32 cellular contexts compared by ENCODE assay signal in the genomic region with DNA sequence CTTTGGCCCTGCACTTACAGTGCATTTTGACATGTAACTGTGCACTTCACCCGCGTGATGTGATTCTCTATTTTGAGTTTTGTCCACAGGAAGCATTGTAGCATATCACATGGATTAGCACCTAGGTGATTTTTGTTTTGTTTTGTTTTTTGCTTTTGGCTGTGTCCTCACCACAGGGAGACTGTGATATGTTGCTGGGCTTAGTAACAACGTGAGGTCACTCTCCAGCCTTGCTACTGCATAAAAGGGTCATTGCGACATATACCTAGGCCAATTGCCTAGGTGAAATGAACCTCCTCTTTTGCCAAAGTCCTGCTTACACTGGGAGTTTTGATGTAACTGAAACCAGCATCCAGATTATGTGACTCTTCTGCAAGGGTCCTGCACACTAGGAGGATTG.
"Had no signal": no experiment of that assay in that cellular context is flagged by ENCODE, and none has a peak within 500 bp of the region (broad histone marks: within the 10 kb centered on the region; RNA-seq: fewer than 3 reads in every experiment).

No MANE protein-coding gene starts in this region.

- H3K9me3 Mint-ChIP-seq: activated CD4-positive, alpha-beta T cell treated with anti-CD3 and anti-CD28 coated beads, Interleukin-2, amount 10 ng/mL, durations not matched to agents 24 days and 14 days; activated naive CD4-positive, alpha-beta T cell treated with anti-CD3 and anti-CD28 coated beads for 36 hours; activated naive CD4-positive, alpha-beta T cell treated with anti-CD3 and anti-CD28 coated beads, Interleukin-2, amount 50 U/mL, for 24 hours; activated naive CD8-positive, alpha-beta T cell treated with anti-CD3 and anti-CD28 coated beads, Interleukin-2, amount 50 U/mL, for 24 hours; activated T-helper 1 cell treated with anti-CD3 and anti-CD28 coated beads, Interleukin-12 subunit alpha, Interleukin-12 subunit beta, Interleukin-2, Interleukin-4 antibody, amounts not matched to agents 30 ng/mL and 10 ng/mL and 1 ng/mL, durations not matched to agents 14 hours and 24 hours and 36 hours; activated T-helper 2 cell treated with anti-CD3 and anti-CD28 coated beads, Interferon-gamma antibody, Interleukin-2, Interleukin-4, amounts not matched to agents 10 μg/mL and 5 μg/mL and 100 μg/mL, durations not matched to agents 14 hours and 24 hours and 36 hours; central memory CD8-positive, alpha-beta T cell; effector memory CD8-positive, alpha-beta T cell had no signal

- H3K27ac ChIP-seq: adrenal gland, body of pancreas, cardiac muscle cell, coronary artery, esophagus muscularis mucosa had no signal

- H3K4me3 Mint-ChIP-seq: activated CD4-positive, alpha-beta memory T cell treated with anti-CD3 and anti-CD28 coated beads for 36 hours; activated CD4-positive, alpha-beta T cell treated with anti-CD3 and anti-CD28 coated beads for 36 hours; activated CD4-positive, alpha-beta T cell treated with anti-CD3 and anti-CD28 coated beads, Interleukin-2, amount 10 ng/mL, durations not matched to agents 24 days and 14 days; activated CD8-positive, alpha-beta memory T cell treated with anti-CD3 and anti-CD28 coated beads, Interleukin-2, amount 10 ng/mL, durations not matched to agents 7 days and 5 days; activated CD8-positive, alpha-beta T cell treated with anti-CD3 and anti-CD28 coated beads, Interleukin-2, amount 10 ng/mL, durations not matched to agents 7 days and 5 days; activated naive CD4-positive, alpha-beta T cell treated with anti-CD3 and anti-CD28 coated beads for 36 hours; activated naive CD4-positive, alpha-beta T cell treated with anti-CD3 and anti-CD28 coated beads, Interleukin-2, amount 50 U/mL, for 24 hours; activated naive CD8-positive, alpha-beta T cell treated with anti-CD3 and anti-CD28 coated beads for 36 hours; activated naive CD8-positive, alpha-beta T cell treated with anti-CD3 and anti-CD28 coated beads, Interleukin-2, amount 50 U/mL, for 24 hours; activated T-helper 1 cell treated with anti-CD3 and anti-CD28 coated beads, Interleukin-12 subunit alpha, Interleukin-12 subunit beta, Interleukin-2, Interleukin-4 antibody, amounts not matched to agents 30 ng/mL and 10 ng/mL and 1 ng/mL, durations not matched to agents 14 hours and 24 hours and 36 hours; central memory CD8-positive, alpha-beta T cell; effector memory CD8-positive, alpha-beta T cell had no signal

- H3K36me3 ChIP-seq: adrenal gland, cardiac muscle cell, esophagus muscularis mucosa had no signal

- H3K4me1 ChIP-seq: adrenal gland, body of pancreas, esophagus muscularis mucosa had no signal

- H3K27me3 Mint-ChIP-seq: activated CD4-positive, alpha-beta memory T cell treated with anti-CD3 and anti-CD28 coated beads for 36 hours; activated CD4-positive, alpha-beta T cell treated with anti-CD3 and anti-CD28 coated beads for 36 hours; activated CD4-positive, alpha-beta T cell treated with anti-CD3 and anti-CD28 coated beads, Interleukin-2, amount 10 ng/mL, durations not matched to agents 24 days and 14 days; activated CD8-positive, alpha-beta memory T cell treated with anti-CD3 and anti-CD28 coated beads, Interleukin-2, amount 10 ng/mL, durations not matched to agents 7 days and 5 days; activated naive CD4-positive, alpha-beta T cell treated with anti-CD3 and anti-CD28 coated beads, Interleukin-2, amount 50 U/mL, for 24 hours; activated naive CD8-positive, alpha-beta T cell treated with anti-CD3 and anti-CD28 coated beads for 36 hours; activated naive CD8-positive, alpha-beta T cell treated with anti-CD3 and anti-CD28 coated beads, Interleukin-2, amount 50 U/mL, for 24 hours; central memory CD8-positive, alpha-beta T cell; effector memory CD8-positive, alpha-beta T cell had no signal

- H3K4me3 ChIP-seq: adrenal gland, body of pancreas, cardiac muscle cell, coronary artery, esophagus muscularis mucosa had no signal

- DNase-seq: activated CD4-positive, alpha-beta memory T cell treated with anti-CD3 and anti-CD28 coated beads for 36 hours; activated CD4-positive, alpha-beta T cell treated with anti-CD3 and anti-CD28 coated beads for 36 hours; activated CD4-positive, alpha-beta T cell treated with anti-CD3 and anti-CD28 coated beads, Interleukin-2, amount 10 ng/mL, durations not matched to agents 24 days and 14 days; activated CD4-positive, CD25-positive, alpha-beta regulatory T cell; activated CD4-positive, CD25-positive, alpha-beta regulatory T cell treated with anti-CD3 and anti-CD28 coated beads, Interleukin-2, amount 50 U/mL, for 72 hours; activated CD8-positive, alpha-beta memory T cell treated with anti-CD3 and anti-CD28 coated beads, Interleukin-2, amount 10 ng/mL, durations not matched to agents 7 days and 5 days; activated CD8-positive, alpha-beta memory T cell treated with anti-CD3 and anti-CD28 coated beads, Interleukin-2, amount 50 U/mL, for 4 hours; activated CD8-positive, alpha-beta T cell treated with anti-CD3 and anti-CD28 coated beads, Interleukin-2, amount 10 ng/mL, durations not matched to agents 7 days and 5 days; activated effector memory CD4-positive, alpha-beta T cell treated with anti-CD3 and anti-CD28 coated beads, Interleukin-2, amount 50 U/mL, for 16 hours; activated naive CD4-positive, alpha-beta T cell treated with anti-CD3 and anti-CD28 coated beads for 36 hours; activated naive CD8-positive, alpha-beta T cell treated with anti-CD3 and anti-CD28 coated beads for 36 hours; activated naive CD8-positive, alpha-beta T cell treated with anti-CD3 and anti-CD28 coated beads, Interleukin-2, amount 50 U/mL, for 24 hours; activated T-cell treated with anti-CD3 and anti-CD28 coated beads, Interleukin-2, amount 50 U/mL, for 1 hour; activated T-cell treated with anti-CD3 and anti-CD28 coated beads, Interleukin-2, amount 50 U/mL, for 48 hours; adrenal gland; amygdala; aorta; body of pancreas; dermis blood vessel endothelial cell; effector CD4-positive, alpha-beta T cell; effector memory CD8-positive, alpha-beta T cell; erythroblast; foreskin melanocyte; head of caudate nucleus; T-helper 2 cell had no signal

- H3K4me1 Mint-ChIP-seq: activated CD4-positive, alpha-beta T cell treated with anti-CD3 and anti-CD28 coated beads for 36 hours; activated CD4-positive, alpha-beta T cell treated with anti-CD3 and anti-CD28 coated beads, Interleukin-2, amount 10 ng/mL, durations not matched to agents 24 days and 14 days; activated CD8-positive, alpha-beta memory T cell treated with anti-CD3 and anti-CD28 coated beads, Interleukin-2, amount 10 ng/mL, durations not matched to agents 7 days and 5 days; activated naive CD4-positive, alpha-beta T cell treated with anti-CD3 and anti-CD28 coated beads, Interleukin-2, amount 50 U/mL, for 24 hours; activated naive CD8-positive, alpha-beta T cell treated with anti-CD3 and anti-CD28 coated beads for 36 hours; activated naive CD8-positive, alpha-beta T cell treated with anti-CD3 and anti-CD28 coated beads, Interleukin-2, amount 50 U/mL, for 24 hours; central memory CD8-positive, alpha-beta T cell had no signal

- H3K27ac Mint-ChIP-seq: activated CD4-positive, alpha-beta memory T cell treated with anti-CD3 and anti-CD28 coated beads for 36 hours; activated CD4-positive, alpha-beta T cell treated with anti-CD3 and anti-CD28 coated beads for 36 hours; activated CD4-positive, alpha-beta T cell treated with anti-CD3 and anti-CD28 coated beads, Interleukin-2, amount 10 ng/mL, durations not matched to agents 24 days and 14 days; activated CD8-positive, alpha-beta memory T cell treated with anti-CD3 and anti-CD28 coated beads, Interleukin-2, amount 10 ng/mL, durations not matched to agents 7 days and 5 days; activated CD8-positive, alpha-beta T cell treated with anti-CD3 and anti-CD28 coated beads, Interleukin-2, amount 10 ng/mL, durations not matched to agents 7 days and 5 days; activated naive CD4-positive, alpha-beta T cell treated with anti-CD3 and anti-CD28 coated beads for 36 hours; activated naive CD4-positive, alpha-beta T cell treated with anti-CD3 and anti-CD28 coated beads, Interleukin-2, amount 50 U/mL, for 24 hours; activated naive CD8-positive, alpha-beta T cell treated with anti-CD3 and anti-CD28 coated beads for 36 hours; activated naive CD8-positive, alpha-beta T cell treated with anti-CD3 and anti-CD28 coated beads, Interleukin-2, amount 50 U/mL, for 24 hours; activated T-helper 1 cell treated with anti-CD3 and anti-CD28 coated beads, Interleukin-12 subunit alpha, Interleukin-12 subunit beta, Interleukin-2, Interleukin-4 antibody, amounts not matched to agents 30 ng/mL and 10 ng/mL and 1 ng/mL, durations not matched to agents 14 hours and 24 hours and 36 hours; activated T-helper 2 cell treated with anti-CD3 and anti-CD28 coated beads, Interferon-gamma antibody, Interleukin-2, Interleukin-4, amounts not matched to agents 10 μg/mL and 5 μg/mL and 100 μg/mL, durations not matched to agents 14 hours and 24 hours and 36 hours; effector memory CD8-positive, alpha-beta T cell had no signal

- ATAC-seq: activated CD4-positive, alpha-beta T cell treated with anti-CD3 and anti-CD28 coated beads for 36 hours; activated CD8-positive, alpha-beta memory T cell treated with anti-CD3 and anti-CD28 coated beads, Interleukin-2, amount 10 ng/mL, durations not matched to agents 7 days and 5 days; activated CD8-positive, alpha-beta T cell treated with anti-CD3 and anti-CD28 coated beads, Interleukin-2, amount 10 ng/mL, durations not matched to agents 7 days and 5 days; activated naive CD8-positive, alpha-beta T cell treated with anti-CD3 and anti-CD28 coated beads, Interleukin-2, amount 50 U/mL, for 24 hours; body of pancreas; effector memory CD8-positive, alpha-beta T cell had no signal

- H3K9me3 ChIP-seq: adrenal gland, body of pancreas, esophagus muscularis mucosa had no signal

- H3K27me3 ChIP-seq: adrenal gland, body of pancreas, cardiac muscle cell, esophagus muscularis mucosa had no signal

- H3K36me3 Mint-ChIP-seq: activated CD4-positive, alpha-beta memory T cell treated with anti-CD3 and anti-CD28 coated beads for 36 hours; activated CD8-positive, alpha-beta memory T cell treated with anti-CD3 and anti-CD28 coated beads, Interleukin-2, amount 10 ng/mL, durations not matched to agents 7 days and 5 days; activated naive CD4-positive, alpha-beta T cell treated with anti-CD3 and anti-CD28 coated beads, Interleukin-2, amount 50 U/mL, for 24 hours; activated naive CD8-positive, alpha-beta T cell treated with anti-CD3 and anti-CD28 coated beads for 36 hours had no signal
